Comparison of ENCODE assay signal across 8 cellular contexts in genomic region chr15:70974004-70974832, GRCh38.
A peak's percentile ranks its signal among the peaks of the same experiment; 100 is the strongest.
DNase-seq lines count a peak whose midpoint lies in the region; ATAC-seq, FAIRE-seq and TF ChIP-seq lines count a peak whose summit lies in the region.

No MANE protein-coding gene starts in this region.

- H3K9ac ChIP-seq in endodermal cell (ENCODE audit: extremely low read depth, low read length, poor library complexity, severe bottlenecking) = no peak overlapping the region

- H3K36me3 Mint-ChIP-seq in endodermal cell (ENCODE audit: low read depth) (no peaks in the 10 kb centered on the region), progenitor cell of endocrine pancreas (ENCODE audit: insufficient read depth) (peaks cover 2% of the 10 kb centered on the region)

- TF ChIP-seq POLR2A in GM12891 (IDR thresholded peaks at IDR 0.05; ENCODE audit: low read depth, low read length) = no peak

- H3K4me1 ChIP-seq in endodermal cell (ENCODE audit: control insufficient read depth, insufficient read depth, low read length) = no peaks in the 10 kb centered on the region

- H3K4me3 ChIP-seq in GM12864 (ENCODE audit: low read depth, low read length) = no peak overlapping the region
- no peak overlapping the region for H3K4me3 ChIP-seq in endodermal cell (ENCODE audit: low read length)

- WGBS in endodermal cell (ENCODE audit: insufficient coverage in 1 of 2, insufficient read length in 1 of 2), 2 experiments = 66 to 75% methylated on average over 3 to 5 of the region's 5 CpGs

- H3K36me3 ChIP-seq in endodermal cell (ENCODE audit: control insufficient read depth, insufficient read depth, low read length) = no peaks in the 10 kb centered on the region

- no peaks in the 10 kb centered on the region for H3K27me3 ChIP-seq in endodermal cell (ENCODE audit: control insufficient read depth, insufficient read depth, low read length, poor library complexity, severe bottlenecking)

- no peaks in the 10 kb centered on the region for H3K4me1 Mint-ChIP-seq in endodermal cell
- H3K4me1 Mint-ChIP-seq in progenitor cell of endocrine pancreas (ENCODE audit: low read depth) = no peaks in the 10 kb centered on the region

- H3K4me3 Mint-ChIP-seq in endodermal cell = no peak overlapping the region
- no peak overlapping the region for H3K4me3 Mint-ChIP-seq in progenitor cell of endocrine pancreas (ENCODE audit: low read depth)

- H3K27me3 Mint-ChIP-seq in endodermal cell (ENCODE audit: insufficient read depth) = no peaks in the 10 kb centered on the region
- H3K27me3 Mint-ChIP-seq in progenitor cell of endocrine pancreas = no peaks in the 10 kb centered on the region

- peak; percentile 30 for TF ChIP-seq CTCF in GM12864 (IDR thresholded peaks at IDR 0.05; ENCODE audit: low read depth, low read length, missing control alignments)
- peak; percentile 76 for TF ChIP-seq CTCF in endodermal cell (conservative IDR thresholded peaks at IDR 0.05)
- peak; percentile 54 for TF ChIP-seq CTCF in progenitor cell of endocrine pancreas (IDR thresholded peaks at IDR 0.05; ENCODE audit: unreplicated experiment)

- DNase-seq in GM12864 (ENCODE audit: low read depth) (peak; percentile 4), NCI-H460 (ENCODE audit: extremely low read depth, low read depth) (peak; percentile 12), endodermal cell (no peak), progenitor cell of endocrine pancreas (ENCODE audit: low spot score, unreplicated experiment) (no peak), GM12891 (ENCODE audit: insufficient read length, low spot score) (no peak), occipital lobe (lab: John Stamatoyannopoulos, UW) (no peak), NCI-H1930 (lab: John Stamatoyannopoulos, UW) (no peak)

- H3K9me3 ChIP-seq in endodermal cell (ENCODE audit: control insufficient read depth, low read length) = no peaks in the 10 kb centered on the region

- H3K27ac Mint-ChIP-seq in endodermal cell (no peak overlapping the region), progenitor cell of endocrine pancreas (no peak overlapping the region)

- no peaks in the 10 kb centered on the region for H3K9me3 Mint-ChIP-seq in endodermal cell
- peaks cover 8% of the 10 kb centered on the region for H3K9me3 Mint-ChIP-seq in progenitor cell of endocrine pancreas (ENCODE audit: low read depth)

- ATAC-seq in GM19463 (IDR thresholded peaks at IDR 0.05; ENCODE audit: unreplicated experiment) = no peak

- FAIRE-seq in GM12891 (lab: Jason Lieb, UNC) = no peak

- no peak overlapping the region for H3K27ac ChIP-seq in endodermal cell (ENCODE audit: low read depth, low read length)

TF ChIP-seq in GM12891, 5 proteins besides CTCF, POLR2A, EP300 and RAD21:
- TF ChIP-seq POLR2AphosphoS5 (IDR thresholded peaks at IDR 0.05; ENCODE audit: low read depth, low read length) (no peak), TAF1 (IDR thresholded peaks at IDR 0.05; ENCODE audit: low read depth, low read length) (no peak), POU2F2 (IDR thresholded peaks at IDR 0.05; ENCODE audit: low read depth, low read length) (no peak), PAX5 (IDR thresholded peaks at IDR 0.05; ENCODE audit: insufficient read depth, low read length, severe bottlenecking) (no peak), SPI1 (IDR thresholded peaks at IDR 0.05; ENCODE audit: low read depth, low read length) (no peak)

Comparison
In these comparisons a context has a peak if more than half of its experiments do, and no peak if none do; other contexts are left out.
1. DNase-seq: peak in GM12864 (single experiment) and NCI-H460 (single experiment); none in endodermal cell (single experiment), progenitor cell of endocrine pancreas (single experiment), GM12891 (single experiment), occipital lobe (single experiment) and NCI-H1930 (0 of 2).
2. Peak in every context shown above with its lines, with median percentiles within 50 percentile points of each other: CTCF ChIP-seq.